In genomic region chr12:63624258-63624657, GRCh38 we compare ENCODE assay signal across 1 cellular context. TPM values are rescaled to one million over a fixed set of nuclear protein-coding genes. Genes with fewer than 3 reads are reported as not detected.
"Had no signal": no experiment of that assay in that cellular context is flagged by ENCODE, and none has a peak within 500 bp of the region (broad histone marks: within the 10 kb centered on the region; RNA-seq: fewer than 3 reads in every experiment).

No MANE protein-coding gene starts in this region.

RNA-seq across cellular contexts. Expression of gene DPY19L2, which starts 44.0 kb away (rescaled TPM):
- total RNA-seq: HT-29 had no signal
